Comparison of ENCODE assay signal across 1 cellular context in the genomic region with DNA sequence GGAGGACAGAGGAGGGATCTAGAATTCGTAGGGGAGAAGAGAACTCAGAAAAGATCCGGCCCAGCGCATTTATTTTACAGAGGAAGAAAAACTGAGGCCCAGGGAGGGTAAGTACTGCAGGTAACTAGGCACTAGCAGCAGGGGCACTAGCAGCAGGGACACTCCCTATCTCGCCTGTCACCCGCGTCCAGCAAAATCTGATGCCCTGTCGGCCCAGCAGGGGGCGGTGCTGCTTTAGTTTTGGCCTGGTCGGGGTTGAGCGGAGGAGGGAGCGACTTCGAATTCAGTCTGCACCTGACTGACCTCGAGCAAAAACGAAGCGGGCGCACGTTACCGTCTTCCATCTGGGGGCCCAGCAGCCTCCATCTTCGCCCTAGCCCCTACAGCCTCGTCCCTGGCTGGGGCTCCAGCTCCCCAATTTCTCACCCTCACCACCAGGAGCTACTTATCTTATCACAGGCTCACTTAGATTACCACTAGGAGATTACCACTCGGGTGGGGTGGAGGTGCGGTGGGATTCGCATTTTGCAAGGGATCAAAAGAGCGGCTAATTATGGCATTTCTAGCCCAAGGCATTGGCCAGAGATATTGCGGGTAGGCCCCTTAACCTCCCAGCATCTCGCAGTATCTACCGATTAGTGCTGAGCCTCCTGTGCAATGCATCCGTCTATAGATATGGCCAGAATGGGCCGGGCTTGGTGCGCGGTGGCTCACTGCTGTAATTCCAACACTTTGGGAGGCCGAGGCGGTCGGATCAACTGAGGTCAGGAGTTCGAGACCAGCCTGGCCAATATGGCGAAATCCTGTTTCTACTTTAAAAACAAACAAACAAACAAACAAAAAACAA.
TF ChIP-seq lines count a peak whose summit lies in the region.

No MANE protein-coding gene starts in this region.

TF ChIP-seq in H1, 55 proteins besides CTCF, POLR2A, EP300 and RAD21:
- TF ChIP-seq SIN3A (conservative IDR thresholded peaks at IDR 0.05 in 1 of 2, IDR thresholded peaks at IDR 0.05 in 1 of 2; ENCODE audit: low read depth in 1 of 2, low read length in 2 of 2) (peak in 1 of 2 experiments; percentile 76; a peak in 2 of 4 replicates), CREB1 (IDR thresholded peaks at IDR 0.05) (peak; percentile 21; the same call in 1 of the 2 replicates), GABPA (IDR thresholded peaks at IDR 0.05; ENCODE audit: borderline replicate concordance, insufficient read depth, low read length) (0 out of 2 replicates have a peak, but pooled peaks have one; percentile 54), TAF1 (IDR thresholded peaks at IDR 0.05; ENCODE audit: low read depth, low read length) (no peak), CTBP2 (IDR thresholded peaks at IDR 0.05; ENCODE audit: borderline replicate concordance, insufficient read depth, insufficient read length, low read length) (no peak), RXRA (IDR thresholded peaks at IDR 0.05; ENCODE audit: insufficient read depth, low read depth, low read length) (no peak), BCL11A (IDR thresholded peaks at IDR 0.05; ENCODE audit: low read depth in 2 of 2, low read length in 2 of 2) (no peak)
- TF ChIP-seq, protein P1, sequence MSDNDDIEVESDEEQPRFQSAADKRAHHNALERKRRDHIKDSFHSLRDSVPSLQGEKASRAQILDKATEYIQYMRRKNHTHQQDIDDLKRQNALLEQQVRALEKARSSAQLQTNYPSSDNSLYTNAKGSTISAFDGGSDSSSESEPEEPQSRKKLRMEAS (IDR thresholded peaks at IDR 0.05) = peak; percentile 97
- TF ChIP-seq, protein P2, sequence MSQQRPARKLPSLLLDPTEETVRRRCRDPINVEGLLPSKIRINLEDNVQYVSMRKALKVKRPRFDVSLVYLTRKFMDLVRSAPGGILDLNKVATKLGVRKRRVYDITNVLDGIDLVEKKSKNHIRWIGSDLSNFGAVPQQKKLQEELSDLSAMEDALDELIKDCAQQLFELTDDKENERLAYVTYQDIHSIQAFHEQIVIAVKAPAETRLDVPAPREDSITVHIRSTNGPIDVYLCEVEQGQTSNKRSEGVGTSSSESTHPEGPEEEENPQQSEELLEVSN (IDR thresholded peaks at IDR 0.05) = peak; percentile 97
